ENCODE assay signal across 8 cellular contexts in the genomic region with DNA sequence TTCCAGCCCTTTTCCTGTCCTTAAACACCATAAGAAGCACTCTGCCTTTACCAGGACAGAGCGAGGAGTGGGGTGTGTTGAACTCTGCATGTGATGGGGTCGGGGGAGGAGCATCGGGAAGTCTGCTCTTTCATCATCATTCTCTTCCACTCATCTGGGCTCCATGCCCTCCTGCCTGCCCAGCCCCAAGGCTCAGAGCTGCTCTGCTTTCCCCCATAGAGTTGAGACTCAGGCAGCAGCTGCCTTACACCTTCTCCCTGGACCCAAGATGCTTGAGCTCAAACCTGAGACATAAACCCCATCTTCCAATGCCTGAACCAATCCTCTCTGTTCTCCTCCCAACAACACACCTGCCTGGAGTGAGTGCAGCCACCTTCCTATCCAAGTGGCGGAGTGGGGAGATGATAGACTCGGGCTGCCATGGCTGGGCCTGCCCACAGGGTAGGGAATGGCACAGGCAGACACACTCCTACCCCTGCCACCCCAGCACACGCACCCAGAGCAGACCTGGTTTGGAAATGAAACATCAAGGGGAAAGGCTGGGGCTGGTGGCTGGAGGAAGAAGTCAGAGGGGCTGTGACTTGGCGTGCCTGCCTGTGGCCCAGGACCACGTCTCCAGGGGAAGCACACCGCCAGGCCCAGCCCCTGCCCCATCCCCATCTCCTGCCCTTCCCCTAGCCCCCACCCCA. TPM values are rescaled to one million over a fixed set of nuclear protein-coding genes. Genes with fewer than 3 reads are reported as not detected.
DNase-seq lines count a peak whose midpoint lies in the region; ATAC-seq and TF ChIP-seq lines count a peak whose summit lies in the region.

No MANE protein-coding gene starts in this region.

- peak overlapping the region; percentile 41 for H3K4me3 Mint-ChIP-seq in activated naive CD8-positive, alpha-beta T cell treated with anti-CD3 and anti-CD28 coated beads, Interleukin-2, amount 50 U/mL, for 24 hours
- peak overlapping the region in 4 of 5 donors; percentile 19 to 74 (median 46) for H3K4me3 Mint-ChIP-seq in immature natural killer cell

- peak; percentile 38 for ATAC-seq in activated naive CD8-positive, alpha-beta T cell treated with anti-CD3 and anti-CD28 coated beads, Interleukin-2, amount 50 U/mL, for 24 hours
- ATAC-seq in HG03457 (IDR thresholded peaks at IDR 0.05; ENCODE audit: unreplicated experiment) (no peak), HG03139 (IDR thresholded peaks at IDR 0.05; ENCODE audit: unreplicated experiment) (no peak)

- peaks cover 41% of the 10 kb centered on the region for H3K4me1 Mint-ChIP-seq in activated naive CD8-positive, alpha-beta T cell treated with anti-CD3 and anti-CD28 coated beads, Interleukin-2, amount 50 U/mL, for 24 hours
- peaks cover 61 to 62% of the 10 kb centered on the region in 2 donors for H3K4me1 Mint-ChIP-seq in immature natural killer cell

- peak overlapping the region in 4 of 5 donors; percentile 69 to 84 (median 84) for H3K27ac ChIP-seq in stomach

- H3K27me3 ChIP-seq in stomach = no peaks in the 10 kb centered on the region

- TF ChIP-seq POLR2A in stomach (IDR thresholded peaks at IDR 0.05) = no peak

- TF ChIP-seq EP300 in stomach (IDR thresholded peaks at IDR 0.05) = no peak

- H3K27me3 Mint-ChIP-seq in activated naive CD8-positive, alpha-beta T cell treated with anti-CD3 and anti-CD28 coated beads, Interleukin-2, amount 50 U/mL, for 24 hours = no peaks in the 10 kb centered on the region
- H3K27me3 Mint-ChIP-seq in immature natural killer cell (ENCODE audit: low read depth in 3 of 3) = peaks cover 0 to 5% (median 3%) of the 10 kb centered on the region in 3 donors

- peak overlapping the region; percentile 97 for H3K27ac Mint-ChIP-seq in activated naive CD8-positive, alpha-beta T cell treated with anti-CD3 and anti-CD28 coated beads, Interleukin-2, amount 50 U/mL, for 24 hours
- peak overlapping the region; percentile 71 to 98 (median 92) for H3K27ac Mint-ChIP-seq in immature natural killer cell

- peaks cover 0 to 10% (median 7%) of the 10 kb centered on the region in 4 donors for H3K36me3 ChIP-seq in stomach

- H3K9me3 Mint-ChIP-seq in activated naive CD8-positive, alpha-beta T cell treated with anti-CD3 and anti-CD28 coated beads, Interleukin-2, amount 50 U/mL, for 24 hours = no peaks in the 10 kb centered on the region
- H3K9me3 Mint-ChIP-seq in immature natural killer cell = no peaks in the 10 kb centered on the region

- no peak for TF ChIP-seq CTCF in stomach (IDR thresholded peaks at IDR 0.05)

- intact Hi-C loops in stomach (cut with DNase I; ENCODE audit: low total_unique reads) = no loop called here

- peak; percentile 15 for DNase-seq in stimulated activated CD4-positive, alpha-beta T cell treated with anti-CD3 and anti-CD28 coated beads, Interleukin-12 subunit alpha, Interleukin-12 subunit beta, amount 100 ng/mL, for 4 hours
- DNase-seq in stimulated activated CD4-positive, alpha-beta T cell treated with anti-CD3 and anti-CD28 coated beads, Interleukin-1b, Interleukin-23, amount 100 ng/mL, for 48 hours = no peak
- DNase-seq in activated naive CD8-positive, alpha-beta T cell treated with anti-CD3 and anti-CD28 coated beads, Interleukin-2, amount 50 U/mL, for 24 hours = peak; percentile 42
- no peak for DNase-seq in immature natural killer cell
- no peak for DNase-seq in stomach
- DNase-seq in middle frontal gyrus (ENCODE audit: extremely low spot score, low spot score) = no peak

- no peaks in the 10 kb centered on the region for H3K9me3 ChIP-seq in stomach

- WGBS in stomach, 5 donors = 74 to 90% (median 84%) methylated on average over 9 of the region's 9 CpGs

- H3K4me3 ChIP-seq in stomach = no peak overlapping the region

- peaks cover 36 to 80% (median 63%) of the 10 kb centered on the region in 4 donors for H3K4me1 ChIP-seq in stomach

- H3K36me3 Mint-ChIP-seq in activated naive CD8-positive, alpha-beta T cell treated with anti-CD3 and anti-CD28 coated beads, Interleukin-2, amount 50 U/mL, for 24 hours (ENCODE audit: low read depth) = no peaks in the 10 kb centered on the region
- peaks cover 0 to 9% (median 3%) of the 10 kb centered on the region in 3 donors for H3K36me3 Mint-ChIP-seq in immature natural killer cell

RNA-seq across cellular contexts. Expression of a gene that starts 28.4 kb away (rescaled TPM):
- polyA plus RNA-seq in immature natural killer cell = 10 to 100 TPM; 18.9 to 62.3 (median 23.9) TPM
- total RNA-seq in stomach = 100 to 1,000 TPM in 1 of 5 donors, 10 to 100 TPM in 2, 1 to 10 TPM in 2; 6.4 to 130 (median 12.9) TPM
- polyA plus RNA-seq in stomach = 10 to 100 TPM; 12.1 to 19.5 (median 14.0) TPM

RNA-seq across cellular contexts. Expression of a gene that starts 40.2 kb away (rescaled TPM):
- polyA plus RNA-seq in immature natural killer cell (not detected), stomach (over 10,000 TPM in 2 of 3 donors, 1,000 to 10,000 TPM in 1; 8,432 to 48,206 (median 26,682) TPM)
- over 10,000 TPM in 1 of 5 donors, 1,000 to 10,000 TPM in 3, 100 to 1,000 TPM in 1; 101 to 32,926 (median 1,172) TPM for total RNA-seq in stomach

Comparison
In these comparisons a context has a peak if more than half of its experiments do, and no peak if none do; other contexts are left out.
1. DNase-seq: peak in stimulated activated CD4-positive, alpha-beta T cell treated with anti-CD3 and anti-CD28 coated beads, Interleukin-12 subunit alpha, Interleukin-12 subunit beta, amount 100 ng/mL, for 4 hours (single experiment) and activated naive CD8-positive, alpha-beta T cell treated with anti-CD3 and anti-CD28 coated beads, Interleukin-2, amount 50 U/mL, for 24 hours (single experiment); none in stimulated activated CD4-positive, alpha-beta T cell treated with anti-CD3 and anti-CD28 coated beads, Interleukin-1b, Interleukin-23, amount 100 ng/mL, for 48 hours (single experiment), immature natural killer cell (0 of 3), stomach (single experiment) and middle frontal gyrus (single experiment).
2. RNA of a gene that starts 40.2 kb away (polyA plus RNA-seq): 8,432 to 48,206 TPM in stomach; not detected in immature natural killer cell; every median in the first group is over 1,000 times any median in the second.